Comparison of ENCODE assay signal across 10 cellular contexts in genomic region chr11:44766112-44766971, GRCh38. TPM values are rescaled to one million over a fixed set of nuclear protein-coding genes. Genes with fewer than 3 reads are reported as not detected.
A peak's percentile ranks its signal among the peaks of the same experiment; 100 is the strongest.
DNase-seq lines count a peak whose midpoint lies in the region; ATAC-seq and TF ChIP-seq lines count a peak whose summit lies in the region.
"Had no signal": no experiment of that assay in that cellular context is flagged by ENCODE, and none has a peak within 500 bp of the region (broad histone marks: within the 10 kb centered on the region; RNA-seq: fewer than 3 reads in every experiment).

No MANE protein-coding gene starts in this region.

- no peaks in the 10 kb centered on the region for H3K27me3 ChIP-seq in gastrocnemius medialis
- H3K27me3 ChIP-seq: neutrophil had no signal

- no peak overlapping the region for H3K4me3 Mint-ChIP-seq in stimulated activated memory B cell treated with anti-CD40 and anti-IgM and Interleukin-4, amounts not matched to agents 10 μg/mL and 1 μg/mL and 100 μg/mL, for 72 hours

- peaks cover 3% of the 10 kb centered on the region for H3K9me3 Mint-ChIP-seq in stimulated activated memory B cell treated with anti-CD40 and anti-IgM and Interleukin-4, amounts not matched to agents 10 μg/mL and 1 μg/mL and 100 μg/mL, for 72 hours

- H3K27me3 Mint-ChIP-seq in stimulated activated memory B cell treated with anti-CD40 and anti-IgM and Interleukin-4, amounts not matched to agents 10 μg/mL and 1 μg/mL and 100 μg/mL, for 72 hours = no peaks in the 10 kb centered on the region

- peak; percentile 95 for DNase-seq in H4 (ENCODE audit: low spot score)
- peak; percentile 64 for DNase-seq in UCSD-AML1 (lab: John Stamatoyannopoulos, UW; ENCODE audit: unreplicated experiment)
- peak; percentile 87 for DNase-seq in cardiac septum (ENCODE audit: low spot score)
- DNase-seq in gastrocnemius medialis = no peak
- no peak for DNase-seq in effector CD4-positive, alpha-beta T cell
- no peak for DNase-seq in NCI-H2171 treated with DMSO at 0.1 percent for 48 hours (lab: John Stamatoyannopoulos, UW)
- DNase-seq: caudate nucleus had no signal

- H3K27ac Mint-ChIP-seq in stimulated activated memory B cell treated with anti-CD40 and anti-IgM and Interleukin-4, amounts not matched to agents 10 μg/mL and 1 μg/mL and 100 μg/mL, for 72 hours = no peak overlapping the region

- no peaks in the 10 kb centered on the region for H3K4me1 Mint-ChIP-seq in stimulated activated memory B cell treated with anti-CD40 and anti-IgM and Interleukin-4, amounts not matched to agents 10 μg/mL and 1 μg/mL and 100 μg/mL, for 72 hours

- intact Hi-C loops in cardiac septum (cut with DNase I) = loop anchor here (2.0 to 5.0 kb wide), 2 partner anchors 40 to 139 kb away; partner anchors contain the start of gene TSPAN18
- intact Hi-C loops in gastrocnemius medialis (cut with DNase I; ENCODE audit: low total_unique reads) = no loop called here

- in situ Hi-C loops in gastrocnemius medialis (cut with MboI; ENCODE audit: low sequenced_read_pairs in 4 of 4) = no loop called here

- H3K4me3 ChIP-seq in gastrocnemius medialis = no peak overlapping the region

- no peaks in the 10 kb centered on the region for H3K36me3 ChIP-seq in gastrocnemius medialis
- H3K36me3 ChIP-seq: neutrophil had no signal

- TF ChIP-seq CTCF in gastrocnemius medialis (IDR thresholded peaks at IDR 0.05 in 4 of 5, conservative IDR thresholded peaks at IDR 0.05 in 1 of 5) = no peak

- TF ChIP-seq POLR2A in gastrocnemius medialis (IDR thresholded peaks at IDR 0.05) = no peak

- peak overlapping the region; percentile 47 to 67 (median 54) for H3K27ac ChIP-seq in gastrocnemius medialis
- H3K27ac ChIP-seq: neutrophil had no signal

- H3K4me1 ChIP-seq in gastrocnemius medialis = peaks cover 5 to 6% of the 10 kb centered on the region in 2 donors

- H3K36me3 Mint-ChIP-seq in stimulated activated memory B cell treated with anti-CD40 and anti-IgM and Interleukin-4, amounts not matched to agents 10 μg/mL and 1 μg/mL and 100 μg/mL, for 72 hours = peaks cover 9% of the 10 kb centered on the region

- ATAC-seq in gastrocnemius medialis (peak; percentile 58 to 67), HG03432 (IDR thresholded peaks at IDR 0.05; ENCODE audit: unreplicated experiment) (no peak)
- no peak for ATAC-seq in stimulated activated memory B cell treated with anti-CD40 and anti-IgM and Interleukin-4, amounts not matched to agents 10 μg/mL and 1 μg/mL and 100 μg/mL, for 72 hours

- H3K9me3 ChIP-seq in gastrocnemius medialis = peaks cover 0 to 4% (median 0%) of the 10 kb centered on the region in 3 donors
- H3K9me3 ChIP-seq: neutrophil had no signal

RNA-seq across cellular contexts. Expression of gene TSPAN18, which starts 39.6 kb away (rescaled TPM):
- total RNA-seq in H4 (2014; rRNA removed; shearing (Covaris generic)) = 0.83 TPM in 1 of 2 replicates, not detected in the other
- total RNA-seq in cardiac septum (153 TPM), gastrocnemius medialis (1 to 10 TPM; 2.1 to 9.1 (median 2.5) TPM)

Comparison
In these comparisons a context has a peak if more than half of its experiments do, and no peak if none do; other contexts are left out.
1. DNase-seq: peak in H4 (single experiment), UCSD-AML1 (single experiment) and cardiac septum (single experiment); none in gastrocnemius medialis (0 of 2), effector CD4-positive, alpha-beta T cell (single experiment) and NCI-H2171 treated with DMSO at 0.1 percent for 48 hours (single experiment).
2. ATAC-seq: peak in gastrocnemius medialis (2 of 2); none in stimulated activated memory B cell treated with anti-CD40 and anti-IgM and Interleukin-4, amounts not matched to agents 10 μg/mL and 1 μg/mL and 100 μg/mL, for 72 hours (single experiment) and HG03432 (single experiment).
3. RNA of gene TSPAN18, which starts 39.6 kb away (total RNA-seq): 153 TPM in cardiac septum (single experiment); 2.1 to 9.1 TPM in gastrocnemius medialis and 0.83 TPM in H4; every median in the first group is over 10 times any median in the second.